ENCODE assay signal across 16 cellular contexts in genomic region chr3:169305460-169305859, GRCh38.
"Had no signal": no experiment of that assay in that cellular context is flagged by ENCODE, and none has a peak within 500 bp of the region (broad histone marks: within the 10 kb centered on the region; RNA-seq: fewer than 3 reads in every experiment).

No MANE protein-coding gene starts in this region.

- DNase-seq: activated CD4-positive, alpha-beta memory T cell treated with anti-CD3 and anti-CD28 coated beads for 36 hours; activated gamma-delta T cell; activated naive CD8-positive, alpha-beta T cell treated with anti-CD3 and anti-CD28 coated beads, Interleukin-2, amount 10 ng/mL, durations not matched to agents 7 days and 5 days; activated T-cell treated with anti-CD3 and anti-CD28 coated beads, Interleukin-2, amount 50 U/mL, for 48 hours; anterior cingulate cortex; heart left ventricle; islet precursor cell; left ventricle myocardium inferior; stimulated activated CD4-positive, alpha-beta T cell treated with anti-CD3 and anti-CD28 coated beads, Interleukin-4, amount 100 ng/mL, for 1 hour; T-helper 9 cell had no signal

- H3K36me3 Mint-ChIP-seq: activated CD4-positive, alpha-beta memory T cell treated with anti-CD3 and anti-CD28 coated beads for 36 hours; activated naive CD8-positive, alpha-beta T cell treated with anti-CD3 and anti-CD28 coated beads, Interleukin-2, amount 10 ng/mL, durations not matched to agents 7 days and 5 days; memory B cell had no signal

- ATAC-seq: heart left ventricle had no signal

- H3K9me3 Mint-ChIP-seq: activated CD4-positive, alpha-beta memory T cell treated with anti-CD3 and anti-CD28 coated beads for 36 hours; activated naive CD8-positive, alpha-beta T cell treated with anti-CD3 and anti-CD28 coated beads, Interleukin-2, amount 10 ng/mL, durations not matched to agents 7 days and 5 days; memory B cell; stimulated activated naive CD8-positive, alpha-beta T cell treated with anti-CD3 and anti-CD28 coated beads, Interleukin-15, Interleukin-2, amounts not matched to agents 100 ng/mL and 50 ng/mL, for 24 hours had no signal

- H3K36me3 ChIP-seq: breast epithelium, heart left ventricle, left ventricle myocardium inferior, vagina had no signal

- H3K4me3 ChIP-seq: breast epithelium, heart left ventricle, left ventricle myocardium inferior, vagina had no signal

- FAIRE-seq: frontal cortex had no signal

- H3K4me3 Mint-ChIP-seq: activated CD4-positive, alpha-beta memory T cell treated with anti-CD3 and anti-CD28 coated beads for 36 hours; activated naive CD8-positive, alpha-beta T cell treated with anti-CD3 and anti-CD28 coated beads, Interleukin-2, amount 10 ng/mL, durations not matched to agents 7 days and 5 days; memory B cell; neural crest cell; stimulated activated naive CD8-positive, alpha-beta T cell treated with anti-CD3 and anti-CD28 coated beads, Interleukin-15, Interleukin-2, amounts not matched to agents 100 ng/mL and 50 ng/mL, for 24 hours had no signal

- H3K4me1 Mint-ChIP-seq: activated naive CD8-positive, alpha-beta T cell treated with anti-CD3 and anti-CD28 coated beads, Interleukin-2, amount 10 ng/mL, durations not matched to agents 7 days and 5 days; memory B cell; neural crest cell had no signal

- H3K4me1 ChIP-seq: breast epithelium, heart left ventricle, vagina had no signal

- H3K27ac ChIP-seq: breast epithelium, heart left ventricle, left ventricle myocardium inferior, vagina had no signal

- H3K9me3 ChIP-seq: breast epithelium, heart left ventricle, left ventricle myocardium inferior, vagina had no signal

- H3K27me3 ChIP-seq: breast epithelium, heart left ventricle, vagina had no signal

- H3K27me3 Mint-ChIP-seq: stimulated activated naive CD8-positive, alpha-beta T cell treated with anti-CD3 and anti-CD28 coated beads, Interleukin-15, Interleukin-2, amounts not matched to agents 100 ng/mL and 50 ng/mL, for 24 hours had no signal
